In genomic region chr7:28115261-28115660, GRCh38 we compare ENCODE assay signal across 18 cellular contexts.
DNase-seq lines count a peak whose midpoint lies in the region; ATAC-seq, FAIRE-seq and TF ChIP-seq lines count a peak whose summit lies in the region.
"Had no signal": no experiment of that assay in that cellular context is flagged by ENCODE, and none has a peak within 500 bp of the region (broad histone marks: within the 10 kb centered on the region; RNA-seq: fewer than 3 reads in every experiment).

No MANE protein-coding gene starts in this region.

- no TSS peak for BruUV-seq in MCF 10A (replicated peaks; lab: Mats Ljungman, UMichigan)

- H3K4me3 ChIP-seq in cardiac muscle cell (no peak overlapping the region), right cardiac atrium (ENCODE audit: low read length) (no peak overlapping the region), dorsolateral prefrontal cortex (no peak overlapping the region), uterus (no peak overlapping the region)
- H3K4me3 ChIP-seq: BLaER1, HAP-1 had no signal

- no peaks in the 10 kb centered on the region for H3K9me3 ChIP-seq in cardiac muscle cell (ENCODE audit: low read depth)
- H3K9me3 ChIP-seq in right cardiac atrium (ENCODE audit: control insufficient read depth, low read length) = no peaks in the 10 kb centered on the region
- no peaks in the 10 kb centered on the region for H3K9me3 ChIP-seq in uterus
- H3K9me3 ChIP-seq: BLaER1, Caco-2, HAP-1 had no signal

- no peak for ATAC-seq in right cardiac atrium

- H3K27me3 ChIP-seq in cardiac muscle cell (no peaks in the 10 kb centered on the region), right cardiac atrium (ENCODE audit: control insufficient read depth, insufficient read depth) (no peaks in the 10 kb centered on the region), dorsolateral prefrontal cortex (no peaks in the 10 kb centered on the region), uterus (no peaks in the 10 kb centered on the region)
- H3K27me3 ChIP-seq: BLaER1 had no signal

- no peak for FAIRE-seq in RCC 7860 (lab: Jason Lieb, UNC)
- FAIRE-seq: GM12892, H1 had no signal

- CTCF ChIA-PET in MCF 10A (lab: Yijun Ruan, JAX) = no interaction called here

- H3K4me1 ChIP-seq in cardiac muscle cell (ENCODE audit: low read depth) (peaks cover 24% of the 10 kb centered on the region), right cardiac atrium (ENCODE audit: control insufficient read depth, insufficient read depth, low read length) (peaks cover 2% of the 10 kb centered on the region), uterus (no peaks in the 10 kb centered on the region)
- H3K4me1 ChIP-seq: Caco-2, HAP-1 had no signal

- DNase-seq in cardiac muscle cell (ENCODE audit: low read depth in 1 of 2, low spot score in 1 of 2) (no peak), right cardiac atrium (no peak), dorsolateral prefrontal cortex (no peak), myocyte (ENCODE audit: low read depth) (peak; percentile 67), uterus (no peak), RCC 7860 (ENCODE audit: low spot score) (no peak), MCF 10A (ENCODE audit: unreplicated experiment) (no peak), NCI-H1694 treated with DMSO at 0.1 percent for 48 hours (lab: John Stamatoyannopoulos, UW) (no peak)
- DNase-seq: 8988T; AML-193; CD8-positive, alpha-beta memory T cell; DND-41; GDM1 had no signal

- no peaks in the 10 kb centered on the region for H3K9me3 Mint-ChIP-seq in MCF 10A (ENCODE audit: unreplicated experiment)
- H3K9me3 Mint-ChIP-seq: CD8-positive, alpha-beta memory T cell had no signal

- H3K36me3 Mint-ChIP-seq in MCF 10A (ENCODE audit: insufficient read depth, unreplicated experiment) = no peaks in the 10 kb centered on the region

- no peaks in the 10 kb centered on the region for H3K4me1 Mint-ChIP-seq in MCF 10A (ENCODE audit: insufficient read depth, unreplicated experiment)

- H3K4me3 Mint-ChIP-seq in MCF 10A (ENCODE audit: unreplicated experiment) = no peak overlapping the region
- H3K4me3 Mint-ChIP-seq: CD8-positive, alpha-beta memory T cell had no signal

- WGBS in right cardiac atrium = 73% methylated on average over 1 of the region's 1 CpG

- POLR2A ChIA-PET in MCF 10A (lab: Yijun Ruan, JAX) = no interaction called here

- H3K27ac Mint-ChIP-seq in MCF 10A (ENCODE audit: low read depth, unreplicated experiment) = no peak overlapping the region

- H3K36me3 ChIP-seq in cardiac muscle cell = no peaks in the 10 kb centered on the region
- H3K36me3 ChIP-seq in uterus = no peaks in the 10 kb centered on the region
- H3K36me3 ChIP-seq: BLaER1, HAP-1 had no signal

- no peaks in the 10 kb centered on the region for H3K27me3 Mint-ChIP-seq in MCF 10A (ENCODE audit: insufficient read depth, unreplicated experiment)
- H3K27me3 Mint-ChIP-seq: CD8-positive, alpha-beta memory T cell had no signal

- H3K27ac ChIP-seq in cardiac muscle cell (peak overlapping the region; percentile 24), right cardiac atrium (ENCODE audit: low read length) (no peak overlapping the region), dorsolateral prefrontal cortex (peak overlapping the region in 31 of 59 donors; percentile 2 to 81 (median 41)), uterus (peak overlapping the region; percentile 82 to 84)
- H3K27ac ChIP-seq: BLaER1 had no signal

- intact Hi-C loops in right cardiac atrium (cut with DNase I) (loop anchor here in 1 of 4 donors (10.0 kb wide), 1 partner anchor 50 kb away; no protein-coding TSS in a partner anchor), dorsolateral prefrontal cortex (cut with DNase I) (no loop called here), uterus (cut with DNase I; ENCODE audit: low total_unique reads) (no loop called here), MCF 10A (cut with micrococcal nuclease) (no loop called here)

- TF ChIP-seq CTCF in cardiac muscle cell (IDR thresholded peaks at IDR 0.05; ENCODE audit: low read depth, low read length) (no peak), dorsolateral prefrontal cortex (IDR thresholded peaks at IDR 0.05 in 54 of 56, conservative IDR thresholded peaks at IDR 0.05 in 2 of 56; ENCODE audit: low read depth in 1 of 56, partially characterized antibody in 56 of 56) (no peak), uterus (IDR thresholded peaks at IDR 0.05) (no peak), MCF 10A (IDR thresholded peaks at IDR 0.05; ENCODE audit: unreplicated experiment) (no peak)

- no peak for TF ChIP-seq POLR2A in uterus (IDR thresholded peaks at IDR 0.05)
